10 cellular contexts compared by ENCODE assay signal in genomic region chr2:215332876-215333600, GRCh38. TPM values are rescaled to one million over a fixed set of nuclear protein-coding genes. Genes with fewer than 3 reads are reported as not detected.
DNase-seq lines count a peak whose midpoint lies in the region; ATAC-seq and TF ChIP-seq lines count a peak whose summit lies in the region.
"Had no signal": no experiment of that assay in that cellular context is flagged by ENCODE, and none has a peak within 500 bp of the region (broad histone marks: within the 10 kb centered on the region; RNA-seq: fewer than 3 reads in every experiment).

No MANE protein-coding gene starts in this region.

- no peak overlapping the region for H3K4me3 Mint-ChIP-seq in IgD-negative memory B cell

- no peak for TF ChIP-seq EP300 in SK-N-SH (IDR thresholded peaks at IDR 0.05; ENCODE audit: borderline replicate concordance in 1 of 2, low read depth in 1 of 2, low read length in 1 of 2)

- peaks cover 3 to 22% (median 13%) of the 10 kb centered on the region in 3 donors for H3K4me1 Mint-ChIP-seq in IgD-negative memory B cell

- no peaks in the 10 kb centered on the region for H3F3A ChIP-seq in SK-N-SH (replicated peaks; ENCODE audit: insufficient read depth)

- H3K79me2 ChIP-seq in SK-N-SH (ENCODE audit: insufficient read depth) = peaks cover 35% of the 10 kb centered on the region

- H2AFZ ChIP-seq in SK-N-SH (ENCODE audit: low read depth) = no peak overlapping the region

- H3K9me3 Mint-ChIP-seq in IgD-negative memory B cell = no peaks in the 10 kb centered on the region

- no peaks in the 10 kb centered on the region for H3K27me3 Mint-ChIP-seq in IgD-negative memory B cell

- H3K27me3 ChIP-seq in SK-N-SH (ENCODE audit: insufficient read depth) = no peaks in the 10 kb centered on the region

- no peak overlapping the region for H3K27ac ChIP-seq in SK-N-SH (ENCODE audit: low read depth in 2 of 2, low read length in 1 of 2)

- TF ChIP-seq CTCF in mucosa of descending colon (IDR thresholded peaks at IDR 0.05) = no peak
- no peak for TF ChIP-seq CTCF in SK-N-SH (IDR thresholded peaks at IDR 0.05)

- POLR2A ChIA-PET in SK-N-SH (lab: Yijun Ruan, JAX) = no interaction called here

- CTCF ChIA-PET in SK-N-SH (lab: Yijun Ruan, JAX) = interaction anchor here (0.8 kb wide), 1 partner anchor 12 kb away, joined by 3 read pairs; no protein-coding TSS in a partner anchor

- no peaks in the 10 kb centered on the region for H4K20me1 ChIP-seq in SK-N-SH (ENCODE audit: insufficient read depth)

- H3K27ac Mint-ChIP-seq in IgD-negative memory B cell = peak overlapping the region in 2 of 3 donors; percentile 4 to 90

- peaks cover 6% of the 10 kb centered on the region for H3K36me3 Mint-ChIP-seq in IgD-negative memory B cell

- no peak overlapping the region for H3K4me3 ChIP-seq in mucosa of descending colon
- H3K4me3 ChIP-seq in SK-N-SH (ENCODE audit: low read depth in 2 of 2, low read length in 1 of 2) = no peak overlapping the region

- 93% methylated on average over 5 of the region's 5 CpGs for WGBS in SK-N-SH (ENCODE audit: low lambda C conversion rate)

- ATAC-seq in GM18520 (IDR thresholded peaks at IDR 0.05; ENCODE audit: unreplicated experiment) (peak; percentile 57), GM21786 (IDR thresholded peaks at IDR 0.05; ENCODE audit: unreplicated experiment) (peak; percentile 88), mucosa of descending colon (peak; percentile 98)
- ATAC-seq: Panc1 had no signal

- intact Hi-C loops in mucosa of descending colon (cut with DNase I, micrococcal nuclease) = no loop called here

- no peaks in the 10 kb centered on the region for H3K9me2 ChIP-seq in SK-N-SH

- H3K9me3 ChIP-seq in mucosa of descending colon = no peaks in the 10 kb centered on the region
- no peaks in the 10 kb centered on the region for H3K9me3 ChIP-seq in SK-N-SH

- H3K4me2 ChIP-seq in SK-N-SH = no peak overlapping the region

- DNase-seq in mucosa of descending colon = peak in 1 of 3 donors; percentile 72
- no peak for DNase-seq in GF-D8 (lab: John Stamatoyannopoulos, UW)
- no peak for DNase-seq in AG08396 (ENCODE audit: low spot score)
- no peak for DNase-seq in NCI-H2196 (lab: John Stamatoyannopoulos, UW; ENCODE audit: unreplicated experiment)
- DNase-seq in SK-N-SH = no peak
- DNase-seq: activated CD4-positive, alpha-beta T cell treated with anti-CD3 and anti-CD28 coated beads for 48 hours had no signal

- H3K9ac ChIP-seq in SK-N-SH = no peak overlapping the region

- TF ChIP-seq RAD21 in SK-N-SH (IDR thresholded peaks at IDR 0.05; ENCODE audit: low read length) = no peak

- H3K36me3 ChIP-seq in mucosa of descending colon (ENCODE audit: low read depth) (no peaks in the 10 kb centered on the region), SK-N-SH (replicated peaks in 1 of 2; ENCODE audit: control insufficient read depth in 1 of 2, insufficient read depth in 2 of 2, low read length in 1 of 2) (peaks cover 63 to 72% of the 10 kb centered on the region in 2 experiments)

- peaks cover 9% of the 10 kb centered on the region for H3K4me1 ChIP-seq in mucosa of descending colon (ENCODE audit: low read depth)
- H3K4me1 ChIP-seq in SK-N-SH (ENCODE audit: control insufficient read depth in 1 of 2, insufficient read depth in 2 of 2, low read depth in 1 of 2, low read length in 1 of 2) = no peaks in the 10 kb centered on the region; a peak in 1 of 4 replicates

TF ChIP-seq in SK-N-SH, 30 proteins besides CTCF, POLR2A, EP300 and RAD21:
- no peak for TF ChIP-seq EZH2phosphoT487 (IDR thresholded peaks at IDR 0.05; ENCODE audit: borderline replicate concordance, low read depth)
- no peak for TF ChIP-seq POLR2AphosphoS5 (IDR thresholded peaks at IDR 0.05; ENCODE audit: low read depth, low read length)
- TF ChIP-seq RFX5 (IDR thresholded peaks at IDR 0.05; ENCODE audit: low read length) = no peak
- TF ChIP-seq TCF12 (IDR thresholded peaks at IDR 0.05) = no peak
- TF ChIP-seq FOSL2 (IDR thresholded peaks at IDR 0.05; ENCODE audit: borderline replicate concordance, low read depth) = no peak
- TF ChIP-seq IRF3 (IDR thresholded peaks at IDR 0.05; ENCODE audit: low read depth, low read length) = no peak
- TF ChIP-seq MXI1 (IDR thresholded peaks at IDR 0.05; ENCODE audit: low read depth, low read length) = no peak
- no peak for TF ChIP-seq FOXM1 (IDR thresholded peaks at IDR 0.05; ENCODE audit: low read depth)

RNA-seq across cellular contexts. Expression of gene ATIC, which starts 21.2 kb away (rescaled TPM):
- polyA plus RNA-seq in IgD-negative memory B cell (137 TPM), SK-N-SH (2012; rRNA removed) (108 and 128 TPM in 2 replicates)
- 10 to 100 TPM; 73.8 to 91.2 (median 76.6) TPM for total RNA-seq in mucosa of descending colon
- polyA plus RNA-seq in SK-N-SH (2012; cell fraction: cytosol; rRNA removed) = 122 and 133 TPM in 2 replicates
- 126 and 149 TPM in 2 replicates for polyA plus RNA-seq in SK-N-SH (2012; cell fraction: nucleus; rRNA removed)
